2 cellular contexts compared by ENCODE assay signal in the genomic region with DNA sequence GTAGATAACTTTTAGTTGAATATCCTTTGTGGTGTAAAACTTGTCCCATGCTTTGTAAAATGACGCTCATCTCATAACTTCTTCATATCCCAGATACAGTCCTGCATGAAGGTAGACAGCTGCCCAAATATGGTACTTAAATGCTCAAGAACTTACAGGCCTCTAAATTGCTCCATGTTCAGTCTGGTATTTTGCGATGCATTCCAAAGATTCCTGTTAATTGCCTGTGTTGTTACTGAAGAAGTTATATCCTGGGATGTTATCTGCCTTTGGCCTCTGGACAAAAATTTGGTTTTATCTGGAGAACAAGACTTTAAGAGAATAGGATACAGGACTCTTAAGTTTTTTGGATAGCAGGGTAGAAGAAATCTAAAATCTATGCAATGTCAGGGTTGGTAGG.
TF ChIP-seq lines count a peak whose summit lies in the region.

No MANE protein-coding gene starts in this region.

TF ChIP-seq in IMR-90, 13 proteins besides CTCF, POLR2A, EP300 and RAD21:
- TF ChIP-seq, protein P1, sequence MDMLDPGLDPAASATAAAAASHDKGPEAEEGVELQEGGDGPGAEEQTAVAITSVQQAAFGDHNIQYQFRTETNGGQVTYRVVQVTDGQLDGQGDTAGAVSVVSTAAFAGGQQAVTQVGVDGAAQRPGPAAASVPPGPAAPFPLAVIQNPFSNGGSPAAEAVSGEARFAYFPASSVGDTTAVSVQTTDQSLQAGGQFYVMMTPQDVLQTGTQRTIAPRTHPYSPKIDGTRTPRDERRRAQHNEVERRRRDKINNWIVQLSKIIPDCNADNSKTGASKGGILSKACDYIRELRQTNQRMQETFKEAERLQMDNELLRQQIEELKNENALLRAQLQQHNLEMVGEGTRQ (IDR thresholded peaks at IDR 0.05; ENCODE audit: low read depth, low read length): no peak
- no peak for TF ChIP-seq NFE2L2 (IDR thresholded peaks at IDR 0.05; ENCODE audit: low read depth, low read length)
- TF ChIP-seq MAZ (IDR thresholded peaks at IDR 0.05; ENCODE audit: borderline replicate concordance, low read depth, low read length): no peak
- no peak for TF ChIP-seq MAFK (IDR thresholded peaks at IDR 0.05; ENCODE audit: low read depth, low read length)
- no peak for TF ChIP-seq RCOR1 (IDR thresholded peaks at IDR 0.05; ENCODE audit: insufficient replicate concordance, low read length)
- no peak for TF ChIP-seq SMC3 (IDR thresholded peaks at IDR 0.05; ENCODE audit: low read depth, low read length)
- no peak for TF ChIP-seq BHLHE40 (IDR thresholded peaks at IDR 0.05; ENCODE audit: low read depth, low read length)
- TF ChIP-seq, protein P2, sequence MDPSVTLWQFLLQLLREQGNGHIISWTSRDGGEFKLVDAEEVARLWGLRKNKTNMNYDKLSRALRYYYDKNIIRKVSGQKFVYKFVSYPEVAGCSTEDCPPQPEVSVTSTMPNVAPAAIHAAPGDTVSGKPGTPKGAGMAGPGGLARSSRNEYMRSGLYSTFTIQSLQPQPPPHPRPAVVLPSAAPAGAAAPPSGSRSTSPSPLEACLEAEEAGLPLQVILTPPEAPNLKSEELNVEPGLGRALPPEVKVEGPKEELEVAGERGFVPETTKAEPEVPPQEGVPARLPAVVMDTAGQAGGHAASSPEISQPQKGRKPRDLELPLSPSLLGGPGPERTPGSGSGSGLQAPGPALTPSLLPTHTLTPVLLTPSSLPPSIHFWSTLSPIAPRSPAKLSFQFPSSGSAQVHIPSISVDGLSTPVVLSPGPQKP (IDR thresholded peaks at IDR 0.05; ENCODE audit: borderline replicate concordance, low read depth, low read length): no peak
- no peak for TF ChIP-seq CHD1 (IDR thresholded peaks at IDR 0.05; ENCODE audit: low read depth, low read length)
- no peak for TF ChIP-seq CEBPB (IDR thresholded peaks at IDR 0.05; ENCODE audit: low read depth, low read length)

TF ChIP-seq in H1, 55 proteins besides CTCF, POLR2A, EP300 and RAD21:
- no peak for TF ChIP-seq RXRA (IDR thresholded peaks at IDR 0.05; ENCODE audit: insufficient read depth, low read depth, low read length)
- TF ChIP-seq TEAD4 (IDR thresholded peaks at IDR 0.05; ENCODE audit: low read depth, low read length): 0 out of 2 replicates have a peak, but pooled peaks have one; percentile 56
- TF ChIP-seq SAP30 (IDR thresholded peaks at IDR 0.05; ENCODE audit: insufficient read depth, insufficient replicate concordance, low read length): no peak
- TF ChIP-seq, protein P3, sequence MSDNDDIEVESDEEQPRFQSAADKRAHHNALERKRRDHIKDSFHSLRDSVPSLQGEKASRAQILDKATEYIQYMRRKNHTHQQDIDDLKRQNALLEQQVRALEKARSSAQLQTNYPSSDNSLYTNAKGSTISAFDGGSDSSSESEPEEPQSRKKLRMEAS (IDR thresholded peaks at IDR 0.05): no peak
- TF ChIP-seq GTF2F1 (IDR thresholded peaks at IDR 0.05; ENCODE audit: borderline replicate concordance, low read depth, low read length): no peak
- 0 out of 2 replicates have a peak, but pooled peaks have one; percentile 30 for TF ChIP-seq SRF (IDR thresholded peaks at IDR 0.05; ENCODE audit: low read depth, low read length)
- no peak for TF ChIP-seq KDM1A (IDR thresholded peaks at IDR 0.05; ENCODE audit: borderline replicate concordance, low read length)
- TF ChIP-seq RNF2 (IDR thresholded peaks at IDR 0.05; ENCODE audit: borderline replicate concordance, low read depth, low read length, missing control alignments, poor library complexity, severe bottlenecking): no peak
- no peak for TF ChIP-seq CBX5 (IDR thresholded peaks at IDR 0.05; ENCODE audit: low read depth, low read length)
- no peak for TF ChIP-seq SIRT6 (IDR thresholded peaks at IDR 0.05; ENCODE audit: low read length)
- no peak for TF ChIP-seq SP4 (IDR thresholded peaks at IDR 0.05; ENCODE audit: low read length)
